19 cellular contexts compared by ENCODE assay signal in the genomic region with DNA sequence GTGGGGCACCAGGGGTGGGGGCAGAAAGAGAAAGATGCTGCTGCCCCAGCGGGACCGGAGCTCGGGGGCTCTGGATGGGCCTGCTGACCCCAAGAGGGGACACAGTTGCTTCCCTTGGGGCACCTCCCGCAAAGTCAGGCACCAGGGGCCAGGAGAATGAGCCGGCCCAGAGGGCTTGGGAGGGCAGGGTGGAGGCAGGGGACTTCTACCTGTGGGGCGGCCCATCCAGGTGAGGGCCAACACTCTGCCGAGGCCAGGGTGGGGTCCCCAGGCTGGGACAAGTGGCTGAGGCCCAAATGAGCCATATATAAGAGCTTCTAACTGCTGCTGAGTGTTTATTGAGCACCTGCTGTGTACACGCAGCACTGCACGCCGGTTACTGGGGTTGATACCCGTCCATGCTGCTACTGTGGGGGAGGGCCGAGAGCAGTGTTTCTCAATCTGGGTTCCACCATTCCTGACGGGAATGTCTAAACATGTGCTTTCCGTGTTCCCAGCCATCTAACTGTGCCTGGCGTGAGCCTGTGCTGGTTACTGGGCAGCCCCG.
DNase-seq lines count a peak whose midpoint lies in the region; ATAC-seq and TF ChIP-seq lines count a peak whose summit lies in the region.
"Had no signal": no experiment of that assay in that cellular context is flagged by ENCODE, and none has a peak within 500 bp of the region (broad histone marks: within the 10 kb centered on the region; RNA-seq: fewer than 3 reads in every experiment).

No MANE protein-coding gene starts in this region.

- peak overlapping the region; percentile 33 for H3K14ac ChIP-seq in neuronal stem cell (ENCODE audit: low read length)

- no peaks in the 10 kb centered on the region for H3K36me3 ChIP-seq in Caco-2 (ENCODE audit: control insufficient read depth, insufficient read depth, low read length)
- H3K36me3 ChIP-seq in neuronal stem cell (replicated peaks in 1 of 2; ENCODE audit: control insufficient read depth in 2 of 2, insufficient read depth in 2 of 2, low read length in 2 of 2) = peaks cover 0 to 2% of the 10 kb centered on the region in 2 donors
- H3K36me3 ChIP-seq: thoracic aorta had no signal

- no peaks in the 10 kb centered on the region for H3K36me3 Mint-ChIP-seq in activated CD8-positive, alpha-beta memory T cell treated with anti-CD3 and anti-CD28 coated beads, Interleukin-2, amount 10 ng/mL, durations not matched to agents 7 days and 5 days
- no peaks in the 10 kb centered on the region for H3K36me3 Mint-ChIP-seq in Caco-2 (ENCODE audit: insufficient read depth, unreplicated experiment)
- H3K36me3 Mint-ChIP-seq: CD4-positive, CD25-positive, alpha-beta regulatory T cell; memory B cell; stimulated activated effector memory CD8-positive, alpha-beta T cell treated with anti-CD3 and anti-CD28 coated beads, Interleukin-12 subunit alpha, Interleukin-12 subunit beta, amount 100 ng/mL, for 72 hours had no signal

- no peak overlapping the region for H3K4me3 Mint-ChIP-seq in activated CD8-positive, alpha-beta memory T cell treated with anti-CD3 and anti-CD28 coated beads, Interleukin-2, amount 10 ng/mL, durations not matched to agents 7 days and 5 days
- no peak overlapping the region for H3K4me3 Mint-ChIP-seq in Caco-2 (ENCODE audit: unreplicated experiment)
- H3K4me3 Mint-ChIP-seq: CD4-positive, CD25-positive, alpha-beta regulatory T cell; memory B cell; nephron progenitor cell; stimulated activated effector memory CD8-positive, alpha-beta T cell treated with anti-CD3 and anti-CD28 coated beads, Interleukin-12 subunit alpha, Interleukin-12 subunit beta, amount 100 ng/mL, for 72 hours had no signal

- H3K27me3 Mint-ChIP-seq in activated CD8-positive, alpha-beta memory T cell treated with anti-CD3 and anti-CD28 coated beads, Interleukin-2, amount 10 ng/mL, durations not matched to agents 7 days and 5 days = no peaks in the 10 kb centered on the region
- no peaks in the 10 kb centered on the region for H3K27me3 Mint-ChIP-seq in Caco-2 (ENCODE audit: insufficient read depth, unreplicated experiment)
- H3K27me3 Mint-ChIP-seq: CD4-positive, CD25-positive, alpha-beta regulatory T cell had no signal

- H3K79me1 ChIP-seq in neuronal stem cell (ENCODE audit: low read depth, low read length) = no peaks in the 10 kb centered on the region

- no peak overlapping the region for H3K4me2 ChIP-seq in neuronal stem cell (ENCODE audit: insufficient read depth, low read length, poor library complexity, severe bottlenecking)

- 0 out of 2 replicates have a peak, but pooled peaks cover 4% of the 10 kb centered on the region for H3K9me3 ChIP-seq in Caco-2
- H3K9me3 ChIP-seq in neuronal stem cell (replicated peaks in 1 of 2; ENCODE audit: control insufficient read depth in 2 of 2, insufficient read depth in 1 of 2, low read depth in 1 of 2, low read length in 2 of 2) = peaks cover 0 to 7% of the 10 kb centered on the region in 2 donors
- H3K9me3 ChIP-seq: thoracic aorta had no signal

- H3K4me1 Mint-ChIP-seq in activated CD8-positive, alpha-beta memory T cell treated with anti-CD3 and anti-CD28 coated beads, Interleukin-2, amount 10 ng/mL, durations not matched to agents 7 days and 5 days = no peaks in the 10 kb centered on the region
- peaks cover 6% of the 10 kb centered on the region for H3K4me1 Mint-ChIP-seq in Caco-2 (ENCODE audit: low read depth, unreplicated experiment)
- H3K4me1 Mint-ChIP-seq: CD4-positive, CD25-positive, alpha-beta regulatory T cell; stimulated activated effector memory CD8-positive, alpha-beta T cell treated with anti-CD3 and anti-CD28 coated beads, Interleukin-12 subunit alpha, Interleukin-12 subunit beta, amount 100 ng/mL, for 72 hours had no signal

- H3K27me3 ChIP-seq in Caco-2 (replicated peaks; ENCODE audit: control insufficient read depth, insufficient read depth, low read length) (no peaks in the 10 kb centered on the region), neuronal stem cell (ENCODE audit: control insufficient read depth in 3 of 3, insufficient read depth in 3 of 3, low read depth in 1 of 3, low read length in 3 of 3) (no peaks in the 10 kb centered on the region)

- H2AK5ac ChIP-seq in neuronal stem cell (ENCODE audit: low read depth, low read length) = peak overlapping the region; percentile 95

- H2AFZ ChIP-seq in neuronal stem cell (ENCODE audit: low read length) = no peak overlapping the region

- POLR2A ChIA-PET in Caco-2 (lab: Charles Lee) = no interaction called here

- no peak overlapping the region for H3K27ac ChIP-seq in neuronal stem cell (replicated peaks; ENCODE audit: low read length)
- H3K27ac ChIP-seq: thoracic aorta had no signal

- intact Hi-C loops in Caco-2 (cut with micrococcal nuclease; ENCODE audit: unreplicated experiment) = no loop called here
- intact Hi-C loops in cardiac septum (cut with DNase I) = no loop called here

- CTCF ChIA-PET in activated CD8-positive, alpha-beta memory T cell treated with anti-CD3 and anti-CD28 coated beads, Interleukin-2, amount 10 ng/mL, durations not matched to agents 7 days and 5 days (lab: Charles Lee) = no interaction called here
- CTCF ChIA-PET in Caco-2 (lab: Charles Lee) = interaction anchor here (2.0 kb wide), 1 partner anchor 15 kb away, joined by 9 read pairs; no protein-coding TSS in a partner anchor

- peaks cover 6% of the 10 kb centered on the region for H3K4me1 ChIP-seq in Caco-2
- H3K4me1 ChIP-seq in neuronal stem cell (ENCODE audit: control insufficient read depth in 2 of 2, insufficient read depth in 1 of 2, low read depth in 1 of 2, low read length in 2 of 2) = peaks cover 3 to 26% of the 10 kb centered on the region in 2 donors

- DNase-seq in activated CD8-positive, alpha-beta memory T cell treated with anti-CD3 and anti-CD28 coated beads, Interleukin-2, amount 50 U/mL, for 4 hours = peak; percentile 10
- no peak for DNase-seq in activated CD8-positive, alpha-beta memory T cell treated with anti-CD3 and anti-CD28 coated beads, Interleukin-2, amount 10 ng/mL, durations not matched to agents 7 days and 5 days
- DNase-seq in Caco-2 (peak; percentile 1 to 22), cardiac septum (ENCODE audit: low spot score) (peak; percentile 63), neuronal stem cell (ENCODE audit: low spot score) (no peak), iPS-NIHi11 (ENCODE audit: low spot score) (no peak)
- DNase-seq: ACHN; activated gamma-delta T cell treated with Interleukin-2 at 50 U/mL for 16 hours; CD4-positive, CD25-positive, alpha-beta regulatory T cell; DMS53; IMR-90; NCI-H1436; NCI-H524 treated with DMSO at 0.1 percent for 48 hours had no signal

- H4K8ac ChIP-seq in neuronal stem cell (ENCODE audit: low read depth, low read length) = peak overlapping the region; percentile 10

- no peak overlapping the region for H3K23ac ChIP-seq in neuronal stem cell (ENCODE audit: low read depth, low read length, poor library complexity)

- no peaks in the 10 kb centered on the region for H3K9me3 Mint-ChIP-seq in activated CD8-positive, alpha-beta memory T cell treated with anti-CD3 and anti-CD28 coated beads, Interleukin-2, amount 10 ng/mL, durations not matched to agents 7 days and 5 days (ENCODE audit: low read depth)
- H3K9me3 Mint-ChIP-seq in Caco-2 (ENCODE audit: unreplicated experiment) = no peaks in the 10 kb centered on the region
- H3K9me3 Mint-ChIP-seq: CD4-positive, CD25-positive, alpha-beta regulatory T cell; memory B cell; nephron progenitor cell; stimulated activated effector memory CD8-positive, alpha-beta T cell treated with anti-CD3 and anti-CD28 coated beads, Interleukin-12 subunit alpha, Interleukin-12 subunit beta, amount 100 ng/mL, for 72 hours had no signal

- no TSS peak for BruUV-seq in Caco-2 (replicated peaks; lab: Mats Ljungman, UMichigan)

- peak overlapping the region; percentile 46 for H3K18ac ChIP-seq in neuronal stem cell (ENCODE audit: low read length)

- no peak overlapping the region for H3K27ac Mint-ChIP-seq in activated CD8-positive, alpha-beta memory T cell treated with anti-CD3 and anti-CD28 coated beads, Interleukin-2, amount 10 ng/mL, durations not matched to agents 7 days and 5 days
- no peak overlapping the region for H3K27ac Mint-ChIP-seq in Caco-2 (ENCODE audit: unreplicated experiment)
- H3K27ac Mint-ChIP-seq: CD4-positive, CD25-positive, alpha-beta regulatory T cell; memory B cell; nephron progenitor cell had no signal

- no CpG with 5 or more reads among the region's 16 CpGs for WGBS in neuronal stem cell (ENCODE audit: extremely low coverage in 2 of 2, insufficient read length in 2 of 2, insufficient replicate concordance in 1 of 2), 2 donors

- H4K91ac ChIP-seq in neuronal stem cell (ENCODE audit: low read depth, low read length, poor library complexity) = peak overlapping the region; percentile 8

- H3K4me3 ChIP-seq in Caco-2 (ENCODE audit: low read depth, low read length) = no peak overlapping the region
- H3K4me3 ChIP-seq in neuronal stem cell (ENCODE audit: low read length in 2 of 2) = no peak overlapping the region
- H3K4me3 ChIP-seq: thoracic aorta had no signal

- no peak overlapping the region for H3K9ac ChIP-seq in neuronal stem cell (ENCODE audit: low read depth, low read length, poor library complexity)

- H2BK12ac ChIP-seq in neuronal stem cell (ENCODE audit: low read length) = no peak overlapping the region

- TF ChIP-seq CTCF in Caco-2 (IDR thresholded peaks at IDR 0.05; ENCODE audit: insufficient read depth in 1 of 2, low read depth in 1 of 2, low read length in 1 of 2, severe bottlenecking in 1 of 2, unreplicated experiment in 1 of 2) = no peak

- H3K4ac ChIP-seq in neuronal stem cell (ENCODE audit: low read length) = peak overlapping the region; percentile 47

- peak overlapping the region; percentile 78 for H2BK15ac ChIP-seq in neuronal stem cell (ENCODE audit: low read length)

- H2BK120ac ChIP-seq in neuronal stem cell (ENCODE audit: low read depth, low read length) = peak overlapping the region; percentile 51

- peak overlapping the region; percentile 53 for H2BK5ac ChIP-seq in neuronal stem cell (ENCODE audit: low read length)

- no peak for ATAC-seq in activated CD8-positive, alpha-beta memory T cell treated with anti-CD3 and anti-CD28 coated beads, Interleukin-2, amount 10 ng/mL, durations not matched to agents 7 days and 5 days
- no peak for ATAC-seq in SK-N-SH treated with all-trans-retinoic acid at 6 μM for 48 hours
- ATAC-seq in HG03045 (IDR thresholded peaks at IDR 0.05; ENCODE audit: unreplicated experiment) = no peak
- ATAC-seq: stimulated activated effector memory CD8-positive, alpha-beta T cell treated with anti-CD3 and anti-CD28 coated beads, Interleukin-12 subunit alpha, Interleukin-12 subunit beta, amount 100 ng/mL, for 72 hours had no signal

TF ChIP-seq in SK-N-SH treated with all-trans-retinoic acid at 6 μM for 48 hours, 23 proteins besides CTCF, POLR2A, EP300 and RAD21:
- TF ChIP-seq RARB (CRISPR knock-in tag; IDR thresholded peaks at IDR 0.05) = no peak
TF ChIP-seq in SK-N-SH treated with all-trans-retinoic acid at 6 μM for 48 hours: peak in this region for 0.

Comparison
In these comparisons a context has a peak if more than half of its experiments do, and no peak if none do; other contexts are left out.
1. DNase-seq: peak in activated CD8-positive, alpha-beta memory T cell treated with anti-CD3 and anti-CD28 coated beads, Interleukin-2, amount 50 U/mL, for 4 hours (single experiment), Caco-2 (2 of 2) and cardiac septum (single experiment); none in activated CD8-positive, alpha-beta memory T cell treated with anti-CD3 and anti-CD28 coated beads, Interleukin-2, amount 10 ng/mL, durations not matched to agents 7 days and 5 days (single experiment), neuronal stem cell (single experiment) and iPS-NIHi11 (single experiment).